ENCODE assay signal across 19 cellular contexts in genomic region chr11:48127521-48128183, GRCh38.
"Had no signal": no experiment of that assay in that cellular context is flagged by ENCODE, and none has a peak within 500 bp of the region (broad histone marks: within the 10 kb centered on the region; RNA-seq: fewer than 3 reads in every experiment).

No MANE protein-coding gene starts in this region.

- H3K4me2 ChIP-seq: neural progenitor cell had no signal

- H3K27me3 Mint-ChIP-seq: activated naive CD8-positive, alpha-beta T cell treated with anti-CD3 and anti-CD28 coated beads, Interleukin-2, amount 50 U/mL, for 24 hours; naive thymus-derived CD4-positive, alpha-beta T cell; stimulated activated naive CD8-positive, alpha-beta T cell treated with anti-CD3 and anti-CD28 coated beads, Interleukin-15, Interleukin-2, amounts not matched to agents 100 ng/mL and 50 ng/mL, for 24 hours; T-cell had no signal

- DNase-seq: activated CD4-positive, alpha-beta T cell treated with anti-CD3 and anti-CD28 coated beads, Interleukin-2, amount 50 U/mL, for 4 hours; activated effector memory CD4-positive, alpha-beta T cell treated with anti-CD3 and anti-CD28 coated beads, Interleukin-2, amount 50 U/mL, for 16 hours; activated naive CD4-positive, alpha-beta T cell treated with anti-CD3 and anti-CD28 coated beads, Interleukin-2, amount 50 U/mL, for 16 hours; activated naive CD8-positive, alpha-beta T cell treated with anti-CD3 and anti-CD28 coated beads, Interleukin-2, amount 50 U/mL, for 24 hours; activated T-cell treated with anti-CD3 and anti-CD28 coated beads, Interleukin-2, amount 50 U/mL, for 72 hours; cortex of kidney; left ventricle myocardium inferior; mammary epithelial cell; naive thymus-derived CD4-positive, alpha-beta T cell; spleen; stimulated activated CD4-positive, alpha-beta T cell treated with anti-CD3 and anti-CD28 coated beads, Interleukin-4, amount 100 ng/mL, for 24 hours; substantia nigra; T-cell; tibial artery; WERI-Rb-1 had no signal

- H3K4me1 ChIP-seq: left ventricle myocardium inferior, neural progenitor cell, prostate gland, tibial artery had no signal

- H3K4me3 ChIP-seq: left ventricle myocardium inferior, neural progenitor cell, prostate gland, spleen, tibial artery had no signal

- H3K9ac ChIP-seq: neural progenitor cell had no signal

- H3K4me1 Mint-ChIP-seq: activated naive CD8-positive, alpha-beta T cell treated with anti-CD3 and anti-CD28 coated beads, Interleukin-2, amount 50 U/mL, for 24 hours; neural progenitor cell had no signal

- H3K9me3 Mint-ChIP-seq: activated naive CD8-positive, alpha-beta T cell treated with anti-CD3 and anti-CD28 coated beads, Interleukin-2, amount 50 U/mL, for 24 hours; activated T-cell treated with anti-CD3 and anti-CD28 coated beads, Interleukin-2, amount 50 U/mL, for 72 hours; naive thymus-derived CD4-positive, alpha-beta T cell; neural progenitor cell; stimulated activated naive CD8-positive, alpha-beta T cell treated with anti-CD3 and anti-CD28 coated beads, Interleukin-15, Interleukin-2, amounts not matched to agents 100 ng/mL and 50 ng/mL, for 24 hours; T-cell had no signal

- H3K36me3 ChIP-seq: neural progenitor cell, prostate gland, WERI-Rb-1 had no signal

- H3K27me3 ChIP-seq: neural progenitor cell, spleen, tibial artery had no signal

- H3K27ac Mint-ChIP-seq: activated naive CD8-positive, alpha-beta T cell treated with anti-CD3 and anti-CD28 coated beads, Interleukin-2, amount 50 U/mL, for 24 hours; activated T-cell treated with anti-CD3 and anti-CD28 coated beads, Interleukin-2, amount 50 U/mL, for 72 hours; stimulated activated naive CD8-positive, alpha-beta T cell treated with anti-CD3 and anti-CD28 coated beads, Interleukin-15, Interleukin-2, amounts not matched to agents 100 ng/mL and 50 ng/mL, for 24 hours; T-cell had no signal

- ATAC-seq: activated naive CD8-positive, alpha-beta T cell treated with anti-CD3 and anti-CD28 coated beads, Interleukin-2, amount 50 U/mL, for 24 hours; activated T-cell treated with anti-CD3 and anti-CD28 coated beads, Interleukin-2, amount 50 U/mL, for 72 hours; naive thymus-derived CD4-positive, alpha-beta T cell; T-cell had no signal

- H3K4me3 Mint-ChIP-seq: activated naive CD8-positive, alpha-beta T cell treated with anti-CD3 and anti-CD28 coated beads, Interleukin-2, amount 50 U/mL, for 24 hours; activated T-cell treated with anti-CD3 and anti-CD28 coated beads, Interleukin-2, amount 50 U/mL, for 72 hours; naive thymus-derived CD4-positive, alpha-beta T cell; neural progenitor cell; stimulated activated naive CD8-positive, alpha-beta T cell treated with anti-CD3 and anti-CD28 coated beads, Interleukin-15, Interleukin-2, amounts not matched to agents 100 ng/mL and 50 ng/mL, for 24 hours; T-cell had no signal

- H3K9me3 ChIP-seq: left ventricle myocardium inferior, prostate gland, spleen, tibial artery had no signal

- H3K27ac ChIP-seq: epithelial cell of prostate, left ventricle myocardium inferior, neural progenitor cell, prostate gland, tibial artery, WERI-Rb-1 had no signal
